12 cellular contexts compared by ENCODE assay signal in genomic region chr9:75085640-75086039, GRCh38. TPM values are rescaled to one million over a fixed set of nuclear protein-coding genes. Genes with fewer than 3 reads are reported as not detected.
DNase-seq lines count a peak whose midpoint lies in the region; ATAC-seq and TF ChIP-seq lines count a peak whose summit lies in the region.
"Had no signal": no experiment of that assay in that cellular context is flagged by ENCODE, and none has a peak within 500 bp of the region (broad histone marks: within the 10 kb centered on the region; RNA-seq: fewer than 3 reads in every experiment).

No MANE protein-coding gene starts in this region.

- POLR2A ChIA-PET in activated CD8-positive, alpha-beta T cell treated with anti-CD3 and anti-CD28 coated beads for 36 hours (lab: Charles Lee): interaction anchor here (1.0 to 2.8 kb wide), 2 partner anchors 57 to 312 kb away, joined by 4 to 11 read pairs; partner anchors contain the start of gene CARNMT1
- POLR2A ChIA-PET in GM10248 (lab: Yijun Ruan, JAX): interaction anchor here (0.7 kb wide), 2 partner anchors 33 to 131 kb away, joined by 5 to 6 read pairs; no protein-coding TSS in a partner anchor

- no peaks in the 10 kb centered on the region for H3K9me3 Mint-ChIP-seq in activated T-cell treated with anti-CD3 and anti-CD28 coated beads, Interleukin-2, amount 50 U/mL, for 24 hours
- no peaks in the 10 kb centered on the region for H3K9me3 Mint-ChIP-seq in activated CD8-positive, alpha-beta T cell treated with anti-CD3 and anti-CD28 coated beads for 36 hours
- H3K9me3 Mint-ChIP-seq: activated naive CD4-positive, alpha-beta T cell treated with anti-CD3 and anti-CD28 coated beads, Interleukin-2, amount 50 U/mL, for 72 hours had no signal

- 96% methylated on average over 1 of the region's 1 CpG; no CpG with 5 or more reads in 1 of the 2 donors for WGBS in transverse colon (ENCODE audit: low coverage in 1 of 2), 2 donors

- H3K4me1 ChIP-seq in left lung: peaks cover 19 to 50% of the 10 kb centered on the region in 2 donors
- peaks cover 6 to 39% (median 30%) of the 10 kb centered on the region in 4 donors for H3K4me1 ChIP-seq in transverse colon
- H3K4me1 ChIP-seq in Peyer's patch: peaks cover 0 to 30% (median 4%) of the 10 kb centered on the region in 4 donors

- peaks cover 59% of the 10 kb centered on the region for H3K4me1 Mint-ChIP-seq in activated T-cell treated with anti-CD3 and anti-CD28 coated beads, Interleukin-2, amount 50 U/mL, for 24 hours (ENCODE audit: low read depth)
- H3K4me1 Mint-ChIP-seq in activated CD8-positive, alpha-beta T cell treated with anti-CD3 and anti-CD28 coated beads for 36 hours (ENCODE audit: low read depth): peaks cover 53% of the 10 kb centered on the region

- no peak for DNase-seq in activated T-cell treated with anti-CD3 and anti-CD28 coated beads, Interleukin-2, amount 50 U/mL, for 24 hours
- no peak for DNase-seq in activated T-cell treated with anti-CD3 and anti-CD28 coated beads, Interleukin-2, amount 50 U/mL, for 48 hours
- DNase-seq in activated CD8-positive, alpha-beta T cell treated with anti-CD3 and anti-CD28 coated beads for 36 hours: no peak
- DNase-seq in left lung (no peak), transverse colon (no peak), Peyer's patch (no peak), GM10248 (ENCODE audit: extremely low spot score) (no peak)
- DNase-seq: heart left ventricle, midbrain, NCI-H1092 had no signal

- peaks cover 0 to 20% of the 10 kb centered on the region in 2 donors for H3K36me3 ChIP-seq in left lung
- H3K36me3 ChIP-seq in transverse colon: peaks cover 0 to under 1% (median 0%) of the 10 kb centered on the region in 4 donors
- peaks cover 0 to 18% (median 0%) of the 10 kb centered on the region in 3 donors for H3K36me3 ChIP-seq in Peyer's patch

- H3K4me3 Mint-ChIP-seq in activated T-cell treated with anti-CD3 and anti-CD28 coated beads, Interleukin-2, amount 50 U/mL, for 24 hours: peak overlapping the region; percentile 32
- peak overlapping the region; percentile 94 for H3K4me3 Mint-ChIP-seq in activated CD8-positive, alpha-beta T cell treated with anti-CD3 and anti-CD28 coated beads for 36 hours

- ATAC-seq in activated CD8-positive, alpha-beta T cell treated with anti-CD3 and anti-CD28 coated beads for 36 hours: no peak
- ATAC-seq in left lung (no peak), HG03139 (IDR thresholded peaks at IDR 0.05; ENCODE audit: unreplicated experiment) (no peak)
- ATAC-seq: activated naive CD4-positive, alpha-beta T cell treated with anti-CD3 and anti-CD28 coated beads, Interleukin-2, amount 50 U/mL, for 72 hours; heart left ventricle had no signal

- CTCF ChIA-PET in activated CD8-positive, alpha-beta T cell treated with anti-CD3 and anti-CD28 coated beads for 36 hours (lab: Charles Lee): interaction anchor here (0.8 to 4.6 kb wide), 6 partner anchors 9 to 313 kb away, joined by 3 to 30 read pairs (median 5); no protein-coding TSS in a partner anchor
- CTCF ChIA-PET in GM10248 (lab: Yijun Ruan, JAX): interaction anchor here (1.1 to 2.3 kb wide), 6 partner anchors 8 to 311 kb away, joined by 3 to 19 read pairs (median 5); no protein-coding TSS in a partner anchor

- H3K4me3 ChIP-seq in left lung (peak overlapping the region in 1 of 2 donors; percentile 93), transverse colon (no peak overlapping the region), Peyer's patch (peak overlapping the region in 1 of 4 donors; percentile 83)

- in situ Hi-C loops in transverse colon (cut with MboI; ENCODE audit: low pct_ligation_motif_present in 1 of 4, low pct_unique_long_range_greater_than_20kb in 1 of 4, low sequenced_read_pairs in 3 of 4): no loop called here

- peak overlapping the region; percentile 83 for H3K27ac Mint-ChIP-seq in activated T-cell treated with anti-CD3 and anti-CD28 coated beads, Interleukin-2, amount 50 U/mL, for 24 hours
- peak overlapping the region; percentile 77 for H3K27ac Mint-ChIP-seq in activated CD8-positive, alpha-beta T cell treated with anti-CD3 and anti-CD28 coated beads for 36 hours

- H3K27me3 ChIP-seq in left lung (no peaks in the 10 kb centered on the region), transverse colon (no peaks in the 10 kb centered on the region), Peyer's patch (no peaks in the 10 kb centered on the region)
- H3K27me3 ChIP-seq: heart left ventricle had no signal

- intact Hi-C loops in activated CD8-positive, alpha-beta T cell treated with anti-CD3 and anti-CD28 coated beads for 36 hours (cut with micrococcal nuclease): loop anchor here (5.0 kb wide), 2 partner anchors 67 to 133 kb away; partner anchors contain the start of gene C9orf40
- intact Hi-C loops in left lung (cut with DNase I): loop anchor here in 1 of 2 donors (10.0 kb wide), 1 partner anchor 59 kb away; no protein-coding TSS in a partner anchor
- intact Hi-C loops in transverse colon (cut with DNase I; ENCODE audit: low total_unique reads): loop anchor here (5.0 kb wide), 1 partner anchor 133 kb away; the partner anchor contains the start of gene C9orf40

- no peak for TF ChIP-seq EP300 in transverse colon (IDR thresholded peaks at IDR 0.05; ENCODE audit: low read depth)

- TF ChIP-seq CTCF in activated CD8-positive, alpha-beta T cell treated with anti-CD3 and anti-CD28 coated beads for 36 hours (IDR thresholded peaks at IDR 0.05): no peak
- no peak for TF ChIP-seq CTCF in left lung (IDR thresholded peaks at IDR 0.05)
- TF ChIP-seq CTCF in transverse colon (IDR thresholded peaks at IDR 0.05): no peak
- no peak for TF ChIP-seq CTCF in Peyer's patch (IDR thresholded peaks at IDR 0.05)
- TF ChIP-seq CTCF in GM10248 (IDR thresholded peaks at IDR 0.05; ENCODE audit: control extremely low read depth, extremely low read depth, low read depth, missing control alignments): no peak

- peaks cover 50% of the 10 kb centered on the region for H3K36me3 Mint-ChIP-seq in activated T-cell treated with anti-CD3 and anti-CD28 coated beads, Interleukin-2, amount 50 U/mL, for 24 hours (ENCODE audit: low read depth)
- peaks cover 6% of the 10 kb centered on the region for H3K36me3 Mint-ChIP-seq in activated CD8-positive, alpha-beta T cell treated with anti-CD3 and anti-CD28 coated beads for 36 hours (ENCODE audit: low read depth)

- TF ChIP-seq POLR2A in transverse colon (IDR thresholded peaks at IDR 0.05) (no peak), Peyer's patch (IDR thresholded peaks at IDR 0.05) (no peak)

- H3K27ac ChIP-seq in left lung (peak overlapping the region; percentile 94 to 100), transverse colon (peak overlapping the region; percentile 98 to 100 (median 100)), Peyer's patch (no peak overlapping the region)

- H3K27me3 Mint-ChIP-seq in activated T-cell treated with anti-CD3 and anti-CD28 coated beads, Interleukin-2, amount 50 U/mL, for 24 hours: no peaks in the 10 kb centered on the region
- H3K27me3 Mint-ChIP-seq in activated CD8-positive, alpha-beta T cell treated with anti-CD3 and anti-CD28 coated beads for 36 hours: no peaks in the 10 kb centered on the region

- no peaks in the 10 kb centered on the region for H3K9me3 ChIP-seq in left lung
- no peaks in the 10 kb centered on the region for H3K9me3 ChIP-seq in transverse colon
- no peaks in the 10 kb centered on the region for H3K9me3 ChIP-seq in Peyer's patch
- H3K9me3 ChIP-seq: heart left ventricle had no signal

RNA-seq across cellular contexts. Expression of gene NMRK1, which starts 2.3 kb away (rescaled TPM):
- total RNA-seq in activated CD8-positive, alpha-beta T cell treated with anti-CD3 and anti-CD28 coated beads for 36 hours: 10 to 100 TPM; 15.9 to 16.9 TPM
- total RNA-seq in left lung: 10 to 100 TPM; 26.0 to 29.1 TPM
- total RNA-seq in transverse colon: 10 to 100 TPM in 2 of 4 donors, 1 to 10 TPM in 2; 3.4 to 36.7 (median 21.6) TPM
- 10 to 100 TPM; 14.9 to 36.8 (median 26.5) TPM for total RNA-seq in Peyer's patch

RNA-seq across cellular contexts. Expression of gene OSTF1, which starts 2.7 kb away (rescaled TPM):
- 10 to 100 TPM; 52.2 to 55.3 TPM for total RNA-seq in activated CD8-positive, alpha-beta T cell treated with anti-CD3 and anti-CD28 coated beads for 36 hours
- 10 to 100 TPM; 62.4 to 94.7 TPM for total RNA-seq in left lung
- total RNA-seq in transverse colon: 10 to 100 TPM in 2 of 4 donors, 1 to 10 TPM in 1, under 1 TPM in 1; 0.60 to 37.8 (median 19.0) TPM
- 10 to 100 TPM; 21.6 to 44.6 (median 32.9) TPM for total RNA-seq in Peyer's patch

RNA-seq across cellular contexts. Expression of gene CARNMT1, which starts 57.5 kb away (rescaled TPM):
- total RNA-seq in activated CD8-positive, alpha-beta T cell treated with anti-CD3 and anti-CD28 coated beads for 36 hours: 10 to 100 TPM; 31.8 to 37.6 TPM
- total RNA-seq in left lung (10 to 100 TPM; 21.9 to 22.4 TPM), transverse colon (10 to 100 TPM; 21.7 to 29.1 (median 25.1) TPM), Peyer's patch (10 to 100 TPM; 23.5 to 55.3 (median 26.7) TPM)

Comparison
In these comparisons a context has a peak if more than half of its experiments do, and no peak if none do; other contexts are left out.
1. H3K27ac ChIP-seq: peak in left lung (2 of 2) and transverse colon (4 of 4); none in Peyer's patch (0 of 4).